Comparison of ENCODE assay signal across 12 cellular contexts in genomic region chr19:1093330-1093729, GRCh38. TPM values are rescaled to one million over a fixed set of nuclear protein-coding genes. Genes with fewer than 3 reads are reported as not detected.
DNase-seq lines count a peak whose midpoint lies in the region; ATAC-seq and TF ChIP-seq lines count a peak whose summit lies in the region.
"Had no signal": no experiment of that assay in that cellular context is flagged by ENCODE, and none has a peak within 500 bp of the region (broad histone marks: within the 10 kb centered on the region; RNA-seq: fewer than 3 reads in every experiment).

No MANE protein-coding gene starts in this region.

- H3K4me1 ChIP-seq in OCI-LY3 (ENCODE audit: low read length): peaks cover 33% of the 10 kb centered on the region
- peaks cover 18% of the 10 kb centered on the region for H3K4me1 ChIP-seq in skeletal muscle satellite cell (ENCODE audit: control insufficient read depth, insufficient read depth, low read length)

- ATAC-seq in effector memory CD8-positive, alpha-beta T cell (replicated peaks): no peak
- ATAC-seq in GM18858 (IDR thresholded peaks at IDR 0.05; ENCODE audit: unreplicated experiment): no peak

- H3K27ac Mint-ChIP-seq in activated CD4-positive, alpha-beta T cell treated with anti-CD3 and anti-CD28 coated beads, Interleukin-2, amount 10 ng/mL, durations not matched to agents 24 days and 14 days: peak overlapping the region; percentile 62
- H3K27ac Mint-ChIP-seq in effector memory CD8-positive, alpha-beta T cell: peak overlapping the region in 1 of 2 donors; percentile 88

- H3K4me1 Mint-ChIP-seq in activated CD4-positive, alpha-beta T cell treated with anti-CD3 and anti-CD28 coated beads, Interleukin-2, amount 10 ng/mL, durations not matched to agents 24 days and 14 days: peaks cover 21% of the 10 kb centered on the region
- peaks cover 25 to 35% of the 10 kb centered on the region in 2 donors for H3K4me1 Mint-ChIP-seq in effector memory CD8-positive, alpha-beta T cell (ENCODE audit: low read depth in 2 of 2)

- H3K79me2 ChIP-seq in OCI-LY3 (ENCODE audit: low read length): peaks cover 35% of the 10 kb centered on the region

- H3K27me3 ChIP-seq in OCI-LY3 (ENCODE audit: low read depth, low read length) (no peaks in the 10 kb centered on the region), skeletal muscle satellite cell (ENCODE audit: control insufficient read depth, insufficient read depth, low read length) (no peaks in the 10 kb centered on the region)
- H3K27me3 ChIP-seq: tibial nerve had no signal

- H3K4me2 ChIP-seq in OCI-LY3 (ENCODE audit: low read length): peak overlapping the region; percentile 91
- H3K4me2 ChIP-seq in skeletal muscle satellite cell (ENCODE audit: low read length): peak overlapping the region; percentile 87

- H2AFZ ChIP-seq in OCI-LY3 (ENCODE audit: low read depth, low read length): no peak overlapping the region

- peak overlapping the region; percentile 92 for H3K4me3 ChIP-seq in OCI-LY3 (ENCODE audit: low read length)
- H3K4me3 ChIP-seq in skeletal muscle satellite cell (ENCODE audit: low read length): peak overlapping the region; percentile 93

- H3K27me3 Mint-ChIP-seq in activated CD4-positive, alpha-beta T cell treated with anti-CD3 and anti-CD28 coated beads, Interleukin-2, amount 10 ng/mL, durations not matched to agents 24 days and 14 days: no peaks in the 10 kb centered on the region
- no peaks in the 10 kb centered on the region for H3K27me3 Mint-ChIP-seq in effector memory CD8-positive, alpha-beta T cell

- peaks cover 29% of the 10 kb centered on the region for H3K36me3 Mint-ChIP-seq in activated CD4-positive, alpha-beta T cell treated with anti-CD3 and anti-CD28 coated beads, Interleukin-2, amount 10 ng/mL, durations not matched to agents 24 days and 14 days (ENCODE audit: low read depth)
- peaks cover 55% of the 10 kb centered on the region for H3K36me3 Mint-ChIP-seq in effector memory CD8-positive, alpha-beta T cell (ENCODE audit: insufficient read depth)

- no peak for TF ChIP-seq CTCF in OCI-LY3 (IDR thresholded peaks at IDR 0.05; ENCODE audit: low read depth, low read length)

- peak overlapping the region; percentile 85 for H3K9ac ChIP-seq in OCI-LY3 (ENCODE audit: low read length)
- H3K9ac ChIP-seq in skeletal muscle satellite cell (ENCODE audit: low read depth, low read length): peak overlapping the region; percentile 88

- intact Hi-C loops in activated CD4-positive, alpha-beta T cell treated with anti-CD3 and anti-CD28 coated beads, Interleukin-2, amount 10 ng/mL, durations not matched to agents 24 days and 14 days (cut with micrococcal nuclease): no loop called here

- H3K27ac ChIP-seq in OCI-LY3 (ENCODE audit: low read length): no peak overlapping the region; the same call in 1 of the 2 replicates

- DNase-seq in activated CD4-positive, alpha-beta T cell treated with anti-CD3 and anti-CD28 coated beads, Interleukin-2, amount 10 ng/mL, durations not matched to agents 24 days and 14 days: no peak
- no peak for DNase-seq in activated CD4-positive, alpha-beta T cell treated with anti-CD3 and anti-CD28 coated beads, Interleukin-2, amount 50 U/mL, for 48 hours
- no peak for DNase-seq in effector memory CD8-positive, alpha-beta T cell
- DNase-seq in HuH-7 (ENCODE audit: low spot score) (no peak), cortex of kidney (lab: John Stamatoyannopoulos, UW) (no peak)
- DNase-seq: effector CD4-positive, alpha-beta T cell; NCI-H2107; SW 1271 had no signal

- H3K36me3 ChIP-seq in OCI-LY3 (replicated peaks; ENCODE audit: low read depth, low read length) (peaks cover 37% of the 10 kb centered on the region), skeletal muscle satellite cell (ENCODE audit: insufficient read depth, low read length) (peaks cover 25% of the 10 kb centered on the region)

- peak overlapping the region; percentile 95 for H3K4me3 Mint-ChIP-seq in activated CD4-positive, alpha-beta T cell treated with anti-CD3 and anti-CD28 coated beads, Interleukin-2, amount 10 ng/mL, durations not matched to agents 24 days and 14 days
- H3K4me3 Mint-ChIP-seq in effector memory CD8-positive, alpha-beta T cell: peak overlapping the region; percentile 92 to 93

- H3K9me3 Mint-ChIP-seq in activated CD4-positive, alpha-beta T cell treated with anti-CD3 and anti-CD28 coated beads, Interleukin-2, amount 10 ng/mL, durations not matched to agents 24 days and 14 days: no peaks in the 10 kb centered on the region
- H3K9me3 Mint-ChIP-seq in effector memory CD8-positive, alpha-beta T cell: no peaks in the 10 kb centered on the region

- peaks cover 21% of the 10 kb centered on the region for H4K20me1 ChIP-seq in OCI-LY3 (ENCODE audit: insufficient read depth, low read length)

- H3K9me3 ChIP-seq in OCI-LY3 (ENCODE audit: insufficient read depth, low read length) (no peaks in the 10 kb centered on the region), skeletal muscle satellite cell (replicated peaks; ENCODE audit: low read length) (no peaks in the 10 kb centered on the region)
- H3K9me3 ChIP-seq: tibial nerve had no signal

RNA-seq across cellular contexts. Expression of gene POLR2E, which starts 1.8 kb away (rescaled TPM):
- 273 and 274 TPM in 2 replicates for total RNA-seq in activated CD4-positive, alpha-beta T cell treated with anti-CD3 and anti-CD28 coated beads, Interleukin-2, amount 10 ng/mL, durations not matched to agents 24 days and 14 days
- 102 and 112 TPM in 2 replicates for total RNA-seq in skeletal muscle satellite cell (2012; rRNA removed)

RNA-seq across cellular contexts. Expression of gene GPX4, which starts 10.5 kb away (rescaled TPM):
- 225 and 239 TPM in 2 replicates for total RNA-seq in activated CD4-positive, alpha-beta T cell treated with anti-CD3 and anti-CD28 coated beads, Interleukin-2, amount 10 ng/mL, durations not matched to agents 24 days and 14 days
- total RNA-seq in skeletal muscle satellite cell (2012; rRNA removed): 339 and 487 TPM in 2 replicates

RNA-seq across cellular contexts. Expression of gene ARHGAP45, which starts 26.4 kb away (rescaled TPM):
- total RNA-seq in activated CD4-positive, alpha-beta T cell treated with anti-CD3 and anti-CD28 coated beads, Interleukin-2, amount 10 ng/mL, durations not matched to agents 24 days and 14 days: 176 and 183 TPM in 2 replicates
- total RNA-seq in skeletal muscle satellite cell (2012; rRNA removed): 0.44 and 0.76 TPM in 2 replicates

RNA-seq across cellular contexts. Expression of gene ABCA7, which starts 53.4 kb away (rescaled TPM):
- total RNA-seq in activated CD4-positive, alpha-beta T cell treated with anti-CD3 and anti-CD28 coated beads, Interleukin-2, amount 10 ng/mL, durations not matched to agents 24 days and 14 days: 15.8 TPM in 2 replicates
- 4.8 and 5.1 TPM in 2 replicates for total RNA-seq in skeletal muscle satellite cell (2012; rRNA removed)
